In the genomic region with DNA sequence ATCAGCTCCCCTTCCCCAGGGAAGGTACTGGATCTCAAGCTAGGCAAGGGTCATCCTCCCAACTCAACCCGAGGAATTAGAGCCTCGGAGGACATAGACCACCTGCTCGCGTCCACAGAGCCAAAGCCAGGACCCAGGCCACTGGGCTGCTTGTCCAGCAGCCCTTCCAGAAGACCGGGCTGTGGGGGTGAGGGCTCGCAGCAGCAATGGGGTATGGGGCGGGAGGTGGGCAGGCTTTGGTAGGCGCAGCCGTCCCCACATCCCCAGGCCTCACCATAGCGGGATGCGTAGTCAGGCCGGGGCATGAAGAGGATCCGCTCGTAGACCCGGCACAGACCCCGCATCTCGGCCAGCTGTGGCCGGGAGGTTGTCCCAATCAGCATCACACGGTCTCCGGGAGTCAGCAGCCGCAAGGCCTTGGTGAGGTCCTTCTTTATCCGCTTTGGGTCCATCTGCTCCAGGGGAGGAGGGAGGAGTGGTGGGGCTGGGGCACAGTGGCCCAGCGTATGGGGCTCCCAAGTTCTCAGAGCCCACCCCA, we compare ENCODE assay signal across 31 cellular contexts. TPM values are rescaled to one million over a fixed set of nuclear protein-coding genes. Genes with fewer than 3 reads are reported as not detected.
"Had no signal": no experiment of that assay in that cellular context is flagged by ENCODE, and none has a peak within 500 bp of the region (broad histone marks: within the 10 kb centered on the region; RNA-seq: fewer than 3 reads in every experiment).

No MANE protein-coding gene starts in this region.

- H3K4me3 ChIP-seq: colonic mucosa, esophagus squamous epithelium, gastroesophageal sphincter, heart left ventricle, left lung, lung had no signal

- H3K27me3 ChIP-seq: colonic mucosa had no signal

- DNase-seq: cerebellar nuclear complex; colonic mucosa; cortex of kidney; effector CD8-positive, alpha-beta T cell; effector memory CD8-positive, alpha-beta T cell; endodermal cell; erythroblast; esophagus squamous epithelium; foreskin fibroblast; foreskin melanocyte; heart left ventricle; hippocampal formation; left cardiac atrium; left lung; left ventricle myocardium superior; mammary epithelial cell; mesendoderm; midbrain had no signal

- H3K4me1 Mint-ChIP-seq: endodermal cell had no signal

- ATAC-seq: effector memory CD8-positive, alpha-beta T cell; esophagus mucosa; gastroesophageal sphincter; heart left ventricle; left cardiac atrium; left lung; left ventricle myocardium superior had no signal

- H3K9me3 ChIP-seq: colonic mucosa, esophagus squamous epithelium, gastroesophageal sphincter, heart left ventricle, left lung had no signal

- H3K4me1 ChIP-seq: colonic mucosa, esophagus squamous epithelium, gastroesophageal sphincter, left lung had no signal

- H3K36me3 Mint-ChIP-seq: memory B cell had no signal

- H3K36me3 ChIP-seq: colonic mucosa, esophagus squamous epithelium, gastroesophageal sphincter, heart left ventricle, left lung had no signal

- H3K9me3 Mint-ChIP-seq: dendritic cell treated with granulocyte-macrophage colony-stimulating factor and Interleukin-4, amounts not matched to agents 40 ng/mL and 50 ng/mL, for 4 days; effector memory CD8-positive, alpha-beta T cell; endodermal cell; memory B cell had no signal

- H3K27ac Mint-ChIP-seq: dendritic cell treated with granulocyte-macrophage colony-stimulating factor and Interleukin-4, amounts not matched to agents 40 ng/mL and 50 ng/mL, for 4 days; endodermal cell; memory B cell had no signal

- H3K27ac ChIP-seq: colonic mucosa, epithelial cell of prostate, esophagus squamous epithelium, gastroesophageal sphincter, heart left ventricle, left lung had no signal

- H3K4me3 Mint-ChIP-seq: dendritic cell treated with granulocyte-macrophage colony-stimulating factor and Interleukin-4, amounts not matched to agents 40 ng/mL and 50 ng/mL, for 4 days; effector memory CD8-positive, alpha-beta T cell; endodermal cell; memory B cell had no signal

RNA-seq across cellular contexts. Expression of a gene that starts 5.0 kb away (rescaled TPM):
- total RNA-seq: chondrocyte, colonic mucosa, dermis microvascular lymphatic vessel endothelial cell, endodermal cell, esophagus mucosa, esophagus squamous epithelium, gastroesophageal sphincter, kidney epithelial cell, left lung, lower leg skin, lung, mammary epithelial cell, mononuclear cell, mucosa of gallbladder had no signal
- polyA plus RNA-seq: keratinocyte, lung, mammary epithelial cell had no signal

RNA-seq across cellular contexts. Expression of a gene that starts 18.2 kb away (rescaled TPM):
- total RNA-seq: chondrocyte, colonic mucosa, dermis microvascular lymphatic vessel endothelial cell, endodermal cell, esophagus mucosa, esophagus squamous epithelium, gastroesophageal sphincter, heart left ventricle, kidney epithelial cell, left cardiac atrium, left lung, left ventricle myocardium superior, lower leg skin, mammary epithelial cell, mononuclear cell, mucosa of gallbladder had no signal
- polyA plus RNA-seq: heart left ventricle, keratinocyte, lung, mammary epithelial cell had no signal

RNA-seq across cellular contexts. Expression of a gene that starts 24.6 kb away (rescaled TPM):
- total RNA-seq: chondrocyte, colonic mucosa, dermis microvascular lymphatic vessel endothelial cell, endodermal cell, esophagus mucosa, esophagus squamous epithelium, gastroesophageal sphincter, kidney epithelial cell, left lung, lung, mammary epithelial cell, mononuclear cell, mucosa of gallbladder had no signal
- polyA plus RNA-seq: keratinocyte, lung, mammary epithelial cell had no signal
